Comparison of ENCODE assay signal across 18 cellular contexts in genomic region chr10:112996462-112996861, GRCh38. TPM values are rescaled to one million over a fixed set of nuclear protein-coding genes. Genes with fewer than 3 reads are reported as not detected.
DNase-seq lines count a peak whose midpoint lies in the region; ATAC-seq and TF ChIP-seq lines count a peak whose summit lies in the region.
"Had no signal": no experiment of that assay in that cellular context is flagged by ENCODE, and none has a peak within 500 bp of the region (broad histone marks: within the 10 kb centered on the region; RNA-seq: fewer than 3 reads in every experiment).

No MANE protein-coding gene starts in this region.

- peaks cover 7% of the 10 kb centered on the region; the same call in 1 of the 2 replicates for H3K36me3 Mint-ChIP-seq in WTC11
- no peaks in the 10 kb centered on the region for H3K36me3 Mint-ChIP-seq in stimulated activated memory B cell treated with anti-CD40 and anti-IgM and Interleukin-4, amounts not matched to agents 10 μg/mL and 1 μg/mL and 100 μg/mL, for 72 hours

- no peak for TF ChIP-seq CTCF in GM06990 (IDR thresholded peaks at IDR 0.05; ENCODE audit: insufficient read depth, low read length, poor library complexity, severe bottlenecking)
- TF ChIP-seq CTCF in WTC11 (IDR thresholded peaks at IDR 0.05): no peak
- no peak for TF ChIP-seq CTCF in foreskin fibroblast (IDR thresholded peaks at IDR 0.05; ENCODE audit: low read depth, low read length)

- ATAC-seq in WTC11 (no peak), GM18868 (IDR thresholded peaks at IDR 0.05; ENCODE audit: unreplicated experiment) (no peak), GM19328 (IDR thresholded peaks at IDR 0.05; ENCODE audit: unreplicated experiment) (no peak)
- ATAC-seq in stimulated activated memory B cell treated with anti-CD40 and anti-IgM and Interleukin-4, amounts not matched to agents 10 μg/mL and 1 μg/mL and 100 μg/mL, for 72 hours: peak; percentile 84
- ATAC-seq: Right ventricle myocardium inferior had no signal

- H3K4me3 Mint-ChIP-seq in WTC11: no peak overlapping the region
- H3K4me3 Mint-ChIP-seq in stimulated activated memory B cell treated with anti-CD40 and anti-IgM and Interleukin-4, amounts not matched to agents 10 μg/mL and 1 μg/mL and 100 μg/mL, for 72 hours: no peak overlapping the region
- H3K4me3 Mint-ChIP-seq: T-helper 1 cell treated with Interleukin-12 subunit alpha and Interleukin-12 subunit beta and Interleukin-4 antibody, amounts not matched to agents 30 μg/mL and 1 μg/mL, for 36 hours had no signal

- H3K4me1 Mint-ChIP-seq in WTC11: peaks cover 56% of the 10 kb centered on the region
- H3K4me1 Mint-ChIP-seq in stimulated activated memory B cell treated with anti-CD40 and anti-IgM and Interleukin-4, amounts not matched to agents 10 μg/mL and 1 μg/mL and 100 μg/mL, for 72 hours: peaks cover 6% of the 10 kb centered on the region

- H3K27me3 ChIP-seq in GM06990 (replicated peaks; ENCODE audit: control insufficient read depth, insufficient read depth, low read length): no peaks in the 10 kb centered on the region

- no peaks in the 10 kb centered on the region for H3K36me3 ChIP-seq in GM06990 (ENCODE audit: control insufficient read depth, insufficient read depth, low read length)

- H3K9me3 Mint-ChIP-seq in WTC11: no peaks in the 10 kb centered on the region
- H3K9me3 Mint-ChIP-seq in stimulated activated memory B cell treated with anti-CD40 and anti-IgM and Interleukin-4, amounts not matched to agents 10 μg/mL and 1 μg/mL and 100 μg/mL, for 72 hours: peaks cover 2% of the 10 kb centered on the region
- H3K9me3 Mint-ChIP-seq: T-helper 1 cell treated with Interleukin-12 subunit alpha and Interleukin-12 subunit beta and Interleukin-4 antibody, amounts not matched to agents 30 μg/mL and 1 μg/mL, for 36 hours had no signal

- CTCF ChIA-PET in WTC11 (lab: Charles Lee): no interaction called here

- peak overlapping the region; percentile 6; the same call in 1 of the 2 replicates for H3K27ac Mint-ChIP-seq in WTC11
- no peak overlapping the region for H3K27ac Mint-ChIP-seq in stimulated activated memory B cell treated with anti-CD40 and anti-IgM and Interleukin-4, amounts not matched to agents 10 μg/mL and 1 μg/mL and 100 μg/mL, for 72 hours
- H3K27ac Mint-ChIP-seq: T-helper 1 cell treated with Interleukin-12 subunit alpha and Interleukin-12 subunit beta and Interleukin-4 antibody, amounts not matched to agents 30 μg/mL and 1 μg/mL, for 36 hours had no signal

- peak; percentile 30 for DNase-seq in GM06990 (ENCODE audit: extremely low read depth, insufficient read length)
- peak; percentile 49 for DNase-seq in MV-4-11 (lab: John Stamatoyannopoulos, UW)
- DNase-seq in WTC11 (ENCODE audit: low spot score): no peak
- no peak for DNase-seq in foreskin fibroblast
- DNase-seq: DMS53; GDM1; Kasumi-1; NCI-H1048; NCI-H1436; NCI-H187 treated with DMSO at 0.1 percent for 48 hours; NCI-H2107; NCI-H774; NK-92 treated with Interleukin-12 subunit alpha and Interleukin-12 subunit beta, amount 100 ng/mL, for 24 hours had no signal

- no peaks in the 10 kb centered on the region for H3K27me3 Mint-ChIP-seq in WTC11 (ENCODE audit: low read depth)
- peaks cover 47% of the 10 kb centered on the region for H3K27me3 Mint-ChIP-seq in stimulated activated memory B cell treated with anti-CD40 and anti-IgM and Interleukin-4, amounts not matched to agents 10 μg/mL and 1 μg/mL and 100 μg/mL, for 72 hours

- no peak overlapping the region for H3K4me3 ChIP-seq in GM06990 (replicated peaks; ENCODE audit: low read depth, low read length)
- H3K4me3 ChIP-seq in foreskin fibroblast (ENCODE audit: low read depth in 1 of 2, low read length in 2 of 2): no peak overlapping the region

- POLR2A ChIA-PET in WTC11 (lab: Charles Lee): no interaction called here

TF ChIP-seq in WTC11, 78 proteins besides CTCF, POLR2A, EP300 and RAD21 (continues in another document):
- TF ChIP-seq AR (CRISPR knock-in tag; IDR thresholded peaks at IDR 0.05) (no peak), ZNF263 (CRISPR knock-in tag; IDR thresholded peaks at IDR 0.05; ENCODE audit: low read depth) (no peak), SP1 (CRISPR knock-in tag; conservative IDR thresholded peaks at IDR 0.05) (no peak), ZNF317 (CRISPR knock-in tag; IDR thresholded peaks at IDR 0.05; ENCODE audit: borderline replicate concordance, low read depth) (no peak), ZNF219 (CRISPR knock-in tag; IDR thresholded peaks at IDR 0.05; ENCODE audit: borderline replicate concordance) (no peak), RELA (CRISPR knock-in tag; IDR thresholded peaks at IDR 0.05; ENCODE audit: borderline replicate concordance) (no peak), STAT6 (CRISPR knock-in tag; conservative IDR thresholded peaks at IDR 0.05; ENCODE audit: low read depth) (no peak), TEAD4 (CRISPR knock-in tag; IDR thresholded peaks at IDR 0.05) (no peak), NR3C1 (CRISPR knock-in tag; conservative IDR thresholded peaks at IDR 0.05; ENCODE audit: low read depth) (no peak), NFATC4 (CRISPR knock-in tag; IDR thresholded peaks at IDR 0.05) (no peak), E2F1 (CRISPR knock-in tag; IDR thresholded peaks at IDR 0.05) (no peak), PRRX2 (CRISPR knock-in tag; IDR thresholded peaks at IDR 0.05) (no peak)

RNA-seq across cellular contexts. Expression of gene TCF7L2, which starts 46.4 kb away (rescaled TPM):
- total RNA-seq in WTC11 (2021): 44.5 to 51.4 TPM (median 51.1 TPM) in 3 replicates

Comparison
In these comparisons a context has a peak if more than half of its experiments do, and no peak if none do; other contexts are left out.
1. DNase-seq: peak in GM06990 (single experiment) and MV-4-11 (single experiment); none in WTC11 (single experiment) and foreskin fibroblast (0 of 2).